In genomic region chr1:151909167-151910149, GRCh38 we compare ENCODE assay signal across 1 cellular context.
TF ChIP-seq lines count a peak whose summit lies in the region.

THEM4 (minus strand) TSS chr1:151909511; CDS start chr1:151909458, 53 bp downstream.

TF ChIP-seq in HepG2, 621 proteins besides CTCF, POLR2A, EP300 and RAD21 (continued from another document and continues in another):
- TF ChIP-seq ZHX2 (IDR thresholded peaks at IDR 0.05; ENCODE audit: low read depth) (peak; percentile 68; the same call in 1 of the 2 replicates), ZHX2 (CRISPR knock-in tag; IDR thresholded peaks at IDR 0.05; ENCODE audit: borderline replicate concordance) (no peak), PCBP1 (IDR thresholded peaks at IDR 0.05; ENCODE audit: borderline replicate concordance, low read depth, low read length) (no peak), YY1 (IDR thresholded peaks at IDR 0.05; ENCODE audit: insufficient read depth, insufficient replicate concordance, low read depth, low read length) (peak; percentile 84), ZFP37 (CRISPR knock-in tag; IDR thresholded peaks at IDR 0.05; ENCODE audit: borderline replicate concordance) (peak; percentile 24; the same call in 1 of the 2 replicates), TCF12 (IDR thresholded peaks at IDR 0.05) (no peak), TCF12 (CRISPR knock-in tag; IDR thresholded peaks at IDR 0.05) (0 out of 2 replicates have a peak, but pooled peaks have one; percentile 59), ZBTB26 (CRISPR knock-in tag; IDR thresholded peaks at IDR 0.05; ENCODE audit: borderline replicate concordance) (no peak), MBNL3 (CRISPR knock-in tag; conservative IDR thresholded peaks at IDR 0.05) (no peak), MAFG (CRISPR knock-in tag; IDR thresholded peaks at IDR 0.05) (no peak), SOX5 (CRISPR knock-in tag; IDR thresholded peaks at IDR 0.05; ENCODE audit: borderline replicate concordance) (no peak; the same call in 1 of the 2 replicates), SP2 (CRISPR knock-in tag; IDR thresholded peaks at IDR 0.05) (peak; percentile 73), FOXP1 (IDR thresholded peaks at IDR 0.05) (no peak), FOXP1 (CRISPR knock-in tag; IDR thresholded peaks at IDR 0.05) (no peak), ZFP36L2 (CRISPR knock-in tag; IDR thresholded peaks at IDR 0.05) (no peak), ATF3 (CRISPR knock-in tag; IDR thresholded peaks at IDR 0.05) (no peak), HDAC6 (IDR thresholded peaks at IDR 0.05; ENCODE audit: low read depth, low read length) (no peak), TOPORS (CRISPR knock-in tag; IDR thresholded peaks at IDR 0.05) (peak; percentile 89), ZGPAT (CRISPR knock-in tag; IDR thresholded peaks at IDR 0.05) (peak; percentile 89), MLLT10 (CRISPR knock-in tag; IDR thresholded peaks at IDR 0.05) (no peak), SRF (IDR thresholded peaks at IDR 0.05; ENCODE audit: low read depth, low read length) (0 out of 2 replicates have a peak, but pooled peaks have one; percentile 49), PAWR (CRISPR knock-in tag; IDR thresholded peaks at IDR 0.05; ENCODE audit: borderline replicate concordance) (no peak), FOXA1 (IDR thresholded peaks at IDR 0.05) (no peak), FOXA1 (CRISPR knock-in tag; IDR thresholded peaks at IDR 0.05) (peak; percentile 39), FOSL2 (CRISPR knock-in tag; IDR thresholded peaks at IDR 0.05) (peak; percentile 18; the same call in 1 of the 2 replicates), FOXO1 (CRISPR knock-in tag; IDR thresholded peaks at IDR 0.05) (peak; percentile 47), ZNF3 (CRISPR knock-in tag; IDR thresholded peaks at IDR 0.05) (no peak), KLF15 (CRISPR knock-in tag; IDR thresholded peaks at IDR 0.05; ENCODE audit: borderline replicate concordance) (peak; percentile 66; the same call in 1 of the 2 replicates), ZFP41 (CRISPR knock-in tag; IDR thresholded peaks at IDR 0.05; ENCODE audit: borderline replicate concordance) (no peak), NBN (conservative IDR thresholded peaks at IDR 0.05) (no peak), SIN3B (IDR thresholded peaks at IDR 0.05; ENCODE audit: low read length) (no peak), SP5 (CRISPR knock-in tag; IDR thresholded peaks at IDR 0.05; ENCODE audit: borderline replicate concordance, low read depth) (peak; percentile 41; the same call in 1 of the 2 replicates), NR2F1 (CRISPR knock-in tag; IDR thresholded peaks at IDR 0.05) (0 out of 4 replicates have a peak, but pooled peaks of 1 of the 2 experiments have one; percentile 39), MAZ (IDR thresholded peaks at IDR 0.05; ENCODE audit: borderline replicate concordance, low read depth, low read length) (peak; percentile 91), MAZ (CRISPR knock-in tag; IDR thresholded peaks at IDR 0.05; ENCODE audit: low read depth) (peak; percentile 93), YEATS4 (CRISPR knock-in tag; IDR thresholded peaks at IDR 0.05; ENCODE audit: borderline replicate concordance) (peak; percentile 84), FLYWCH1 (CRISPR knock-in tag; IDR thresholded peaks at IDR 0.05) (no peak)
- TF ChIP-seq, protein P1, sequence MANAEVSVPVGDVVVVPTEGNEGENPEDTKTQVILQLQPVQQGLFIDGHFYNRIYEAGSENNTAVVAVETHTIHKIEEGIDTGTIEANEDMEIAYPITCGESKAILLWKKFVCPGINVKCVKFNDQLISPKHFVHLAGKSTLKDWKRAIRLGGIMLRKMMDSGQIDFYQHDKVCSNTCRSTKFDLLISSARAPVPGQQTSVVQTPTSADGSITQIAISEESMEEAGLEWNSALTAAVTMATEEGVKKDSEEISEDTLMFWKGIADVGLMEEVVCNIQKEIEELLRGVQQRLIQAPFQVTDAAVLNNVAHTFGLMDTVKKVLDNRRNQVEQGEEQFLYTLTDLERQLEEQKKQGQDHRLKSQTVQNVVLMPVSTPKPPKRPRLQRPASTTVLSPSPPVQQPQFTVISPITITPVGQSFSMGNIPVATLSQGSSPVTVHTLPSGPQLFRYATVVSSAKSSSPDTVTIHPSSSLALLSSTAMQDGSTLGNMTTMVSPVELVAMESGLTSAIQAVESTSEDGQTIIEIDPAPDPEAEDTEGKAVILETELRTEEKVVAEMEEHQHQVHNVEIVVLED (CRISPR knock-in tag; IDR thresholded peaks at IDR 0.05; ENCODE audit: borderline replicate concordance), result peak; percentile 85
- TF ChIP-seq, protein P2, sequence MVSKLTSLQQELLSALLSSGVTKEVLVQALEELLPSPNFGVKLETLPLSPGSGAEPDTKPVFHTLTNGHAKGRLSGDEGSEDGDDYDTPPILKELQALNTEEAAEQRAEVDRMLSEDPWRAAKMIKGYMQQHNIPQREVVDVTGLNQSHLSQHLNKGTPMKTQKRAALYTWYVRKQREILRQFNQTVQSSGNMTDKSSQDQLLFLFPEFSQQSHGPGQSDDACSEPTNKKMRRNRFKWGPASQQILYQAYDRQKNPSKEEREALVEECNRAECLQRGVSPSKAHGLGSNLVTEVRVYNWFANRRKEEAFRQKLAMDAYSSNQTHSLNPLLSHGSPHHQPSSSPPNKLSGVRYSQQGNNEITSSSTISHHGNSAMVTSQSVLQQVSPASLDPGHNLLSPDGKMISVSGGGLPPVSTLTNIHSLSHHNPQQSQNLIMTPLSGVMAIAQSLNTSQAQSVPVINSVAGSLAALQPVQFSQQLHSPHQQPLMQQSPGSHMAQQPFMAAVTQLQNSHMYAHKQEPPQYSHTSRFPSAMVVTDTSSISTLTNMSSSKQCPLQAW (CRISPR knock-in tag; IDR thresholded peaks at IDR 0.05), result peak; percentile 80; the same call in 1 of the 2 replicates
- TF ChIP-seq, protein P3, sequence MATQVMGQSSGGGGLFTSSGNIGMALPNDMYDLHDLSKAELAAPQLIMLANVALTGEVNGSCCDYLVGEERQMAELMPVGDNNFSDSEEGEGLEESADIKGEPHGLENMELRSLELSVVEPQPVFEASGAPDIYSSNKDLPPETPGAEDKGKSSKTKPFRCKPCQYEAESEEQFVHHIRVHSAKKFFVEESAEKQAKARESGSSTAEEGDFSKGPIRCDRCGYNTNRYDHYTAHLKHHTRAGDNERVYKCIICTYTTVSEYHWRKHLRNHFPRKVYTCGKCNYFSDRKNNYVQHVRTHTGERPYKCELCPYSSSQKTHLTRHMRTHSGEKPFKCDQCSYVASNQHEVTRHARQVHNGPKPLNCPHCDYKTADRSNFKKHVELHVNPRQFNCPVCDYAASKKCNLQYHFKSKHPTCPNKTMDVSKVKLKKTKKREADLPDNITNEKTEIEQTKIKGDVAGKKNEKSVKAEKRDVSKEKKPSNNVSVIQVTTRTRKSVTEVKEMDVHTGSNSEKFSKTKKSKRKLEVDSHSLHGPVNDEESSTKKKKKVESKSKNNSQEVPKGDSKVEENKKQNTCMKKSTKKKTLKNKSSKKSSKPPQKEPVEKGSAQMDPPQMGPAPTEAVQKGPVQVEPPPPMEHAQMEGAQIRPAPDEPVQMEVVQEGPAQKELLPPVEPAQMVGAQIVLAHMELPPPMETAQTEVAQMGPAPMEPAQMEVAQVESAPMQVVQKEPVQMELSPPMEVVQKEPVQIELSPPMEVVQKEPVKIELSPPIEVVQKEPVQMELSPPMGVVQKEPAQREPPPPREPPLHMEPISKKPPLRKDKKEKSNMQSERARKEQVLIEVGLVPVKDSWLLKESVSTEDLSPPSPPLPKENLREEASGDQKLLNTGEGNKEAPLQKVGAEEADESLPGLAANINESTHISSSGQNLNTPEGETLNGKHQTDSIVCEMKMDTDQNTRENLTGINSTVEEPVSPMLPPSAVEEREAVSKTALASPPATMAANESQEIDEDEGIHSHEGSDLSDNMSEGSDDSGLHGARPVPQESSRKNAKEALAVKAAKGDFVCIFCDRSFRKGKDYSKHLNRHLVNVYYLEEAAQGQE (IDR thresholded peaks at IDR 0.05; ENCODE audit: borderline replicate concordance in 1 of 2, low read depth in 1 of 2, low read length in 2 of 2), result peak in 1 of 2 experiments; percentile 41; a peak in 1 of 4 replicates
- TF ChIP-seq, protein P4, sequence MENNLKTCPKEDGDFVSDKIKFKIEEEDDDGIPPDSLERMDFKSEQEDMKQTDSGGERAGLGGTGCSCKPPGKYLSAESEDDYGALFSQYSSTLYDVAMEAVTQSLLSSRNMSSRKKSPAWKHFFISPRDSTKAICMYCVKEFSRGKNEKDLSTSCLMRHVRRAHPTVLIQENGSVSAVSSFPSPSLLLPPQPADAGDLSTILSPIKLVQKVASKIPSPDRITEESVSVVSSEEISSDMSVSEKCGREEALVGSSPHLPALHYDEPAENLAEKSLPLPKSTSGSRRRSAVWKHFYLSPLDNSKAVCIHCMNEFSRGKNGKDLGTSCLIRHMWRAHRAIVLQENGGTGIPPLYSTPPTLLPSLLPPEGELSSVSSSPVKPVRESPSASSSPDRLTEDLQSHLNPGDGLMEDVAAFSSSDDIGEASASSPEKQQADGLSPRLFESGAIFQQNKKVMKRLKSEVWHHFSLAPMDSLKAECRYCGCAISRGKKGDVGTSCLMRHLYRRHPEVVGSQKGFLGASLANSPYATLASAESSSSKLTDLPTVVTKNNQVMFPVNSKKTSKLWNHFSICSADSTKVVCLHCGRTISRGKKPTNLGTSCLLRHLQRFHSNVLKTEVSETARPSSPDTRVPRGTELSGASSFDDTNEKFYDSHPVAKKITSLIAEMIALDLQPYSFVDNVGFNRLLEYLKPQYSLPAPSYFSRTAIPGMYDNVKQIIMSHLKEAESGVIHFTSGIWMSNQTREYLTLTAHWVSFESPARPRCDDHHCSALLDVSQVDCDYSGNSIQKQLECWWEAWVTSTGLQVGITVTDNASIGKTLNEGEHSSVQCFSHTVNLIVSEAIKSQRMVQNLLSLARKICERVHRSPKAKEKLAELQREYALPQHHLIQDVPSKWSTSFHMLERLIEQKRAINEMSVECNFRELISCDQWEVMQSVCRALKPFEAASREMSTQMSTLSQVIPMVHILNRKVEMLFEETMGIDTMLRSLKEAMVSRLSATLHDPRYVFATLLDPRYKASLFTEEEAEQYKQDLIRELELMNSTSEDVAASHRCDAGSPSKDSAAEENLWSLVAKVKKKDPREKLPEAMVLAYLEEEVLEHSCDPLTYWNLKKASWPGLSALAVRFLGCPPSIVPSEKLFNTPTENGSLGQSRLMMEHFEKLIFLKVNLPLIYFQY (CRISPR knock-in tag; IDR thresholded peaks at IDR 0.05; ENCODE audit: borderline replicate concordance), result peak; percentile 80; the same call in 1 of the 2 replicates
